22 cellular contexts compared by ENCODE assay signal in the genomic region with DNA sequence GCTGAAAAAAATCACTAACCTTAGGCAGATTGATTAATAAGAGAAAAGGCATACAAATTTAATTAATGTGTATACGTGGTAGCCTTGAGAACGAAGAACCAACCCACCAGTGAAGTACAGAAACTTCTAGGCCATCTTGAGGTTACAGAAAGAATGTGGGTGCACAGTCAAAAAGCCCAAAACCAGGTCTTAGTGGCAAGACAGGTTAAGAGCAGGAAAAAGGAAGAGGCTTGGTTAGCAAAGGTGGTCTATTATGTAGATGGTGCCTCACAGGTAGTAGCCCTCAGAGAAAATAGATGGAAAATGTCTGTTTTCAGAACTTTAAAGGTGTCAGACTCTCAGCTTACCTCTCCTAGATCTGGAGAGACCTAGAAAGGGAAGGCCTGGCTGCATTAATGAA. TPM values are rescaled to one million over a fixed set of nuclear protein-coding genes. Genes with fewer than 3 reads are reported as not detected.
DNase-seq lines count a peak whose midpoint lies in the region; ATAC-seq, FAIRE-seq and TF ChIP-seq lines count a peak whose summit lies in the region.
"Had no signal": no experiment of that assay in that cellular context is flagged by ENCODE, and none has a peak within 500 bp of the region (broad histone marks: within the 10 kb centered on the region; RNA-seq: fewer than 3 reads in every experiment).

No MANE protein-coding gene starts in this region.

- H4K20me1 ChIP-seq in Loucy (ENCODE audit: insufficient read depth, low read length, poor library complexity, severe bottlenecking): no peaks in the 10 kb centered on the region
- H4K20me1 ChIP-seq in GM12878 (ENCODE audit: control insufficient read depth, insufficient read depth): no peaks in the 10 kb centered on the region
- H4K20me1 ChIP-seq: BLaER1 treated with 17β-estradiol and CSF1 and Interleukin-3, amounts not matched to agents 10 nM and 100 nM had no signal

- no peaks in the 10 kb centered on the region for H3K9me3 Mint-ChIP-seq in activated naive CD4-positive, alpha-beta T cell treated with anti-CD3 and anti-CD28 coated beads, Interleukin-2, amount 10 ng/mL, durations not matched to agents 7 days and 5 days

- no peak overlapping the region for H3K4me3 Mint-ChIP-seq in activated naive CD4-positive, alpha-beta T cell treated with anti-CD3 and anti-CD28 coated beads, Interleukin-2, amount 10 ng/mL, durations not matched to agents 7 days and 5 days

- no peak for TF ChIP-seq EP300 in GM12878 (IDR thresholded peaks at IDR 0.05; ENCODE audit: borderline replicate concordance in 1 of 2, control insufficient read depth in 1 of 2, low read depth in 2 of 2, low read length in 2 of 2)

- no peaks in the 10 kb centered on the region for H3F3A ChIP-seq in Loucy (ENCODE audit: low read depth)

- H3K27ac Mint-ChIP-seq in activated naive CD4-positive, alpha-beta T cell treated with anti-CD3 and anti-CD28 coated beads, Interleukin-2, amount 10 ng/mL, durations not matched to agents 7 days and 5 days: peak overlapping the region; percentile 58

- peak; percentile 27 for FAIRE-seq in GM12878 (lab: Jason Lieb, UNC)
- FAIRE-seq: GM12892, GM18507, RCC 7860 had no signal

- BruUV-seq in GM12878 (replicated peaks; lab: Mats Ljungman, UMichigan): no TSS peak

- no peak overlapping the region for H3K9ac ChIP-seq in Loucy (ENCODE audit: low read depth, low read length, poor library complexity, severe bottlenecking)
- H3K9ac ChIP-seq in GM12878 (ENCODE audit: control insufficient read depth, insufficient read depth, low read length): no peak overlapping the region
- H3K9ac ChIP-seq: BLaER1 treated with 17β-estradiol and CSF1 and Interleukin-3, amounts not matched to agents 10 nM and 100 nM had no signal

- H3K9me2 ChIP-seq in Loucy (replicated peaks; ENCODE audit: low read depth, low read length): no peaks in the 10 kb centered on the region

- TF ChIP-seq CTCF in Loucy (conservative IDR thresholded peaks at IDR 0.05; ENCODE audit: low read length) (no peak), GM12878 (IDR thresholded peaks at IDR 0.05 in 2 of 3, conservative IDR thresholded peaks at IDR 0.05 in 1 of 3; ENCODE audit: control insufficient read depth in 2 of 3, extremely low read depth in 1 of 3, insufficient read depth in 1 of 3, low read depth in 3 of 3, low read length in 3 of 3) (no peak)

- no peak for DNase-seq in activated naive CD4-positive, alpha-beta T cell treated with anti-CD3 and anti-CD28 coated beads, Interleukin-2, amount 10 ng/mL, durations not matched to agents 7 days and 5 days
- no peak for DNase-seq in activated naive CD4-positive, alpha-beta T cell treated with anti-CD3 and anti-CD28 coated beads, Interleukin-2, amount 50 U/mL, for 16 hours
- DNase-seq in GM12878 (ENCODE audit: low read depth, low spot score) (no peak), HuH-7.5 (ENCODE audit: low spot score) (no peak), superior temporal gyrus (ENCODE audit: extremely low spot score) (no peak)
- DNase-seq: DMS53, Karpas-422, NCI-H1092 treated with DMSO at 0.1 percent for 48 hours, NCI-H2081, NCI-H2171 treated with DMSO at 0.1 percent for 48 hours, NCI-H446, NCI-H526 treated with DMSO at 0.1 percent for 48 hours had no signal

- peaks cover 27% of the 10 kb centered on the region for H3K4me1 Mint-ChIP-seq in activated naive CD4-positive, alpha-beta T cell treated with anti-CD3 and anti-CD28 coated beads, Interleukin-2, amount 10 ng/mL, durations not matched to agents 7 days and 5 days

- H3K4me2 ChIP-seq in Loucy (ENCODE audit: low read depth, low read length, poor library complexity, severe bottlenecking) (peak overlapping the region; percentile 25), GM12878 (ENCODE audit: control insufficient read depth, insufficient read depth) (no peak overlapping the region)
- H3K4me2 ChIP-seq: BLaER1 treated with 17β-estradiol and CSF1 and Interleukin-3, amounts not matched to agents 10 nM and 100 nM had no signal

- POLR2A ChIA-PET in GM12878 (lab: Charles Lee): no interaction called here

- H3K36me3 Mint-ChIP-seq in activated naive CD4-positive, alpha-beta T cell treated with anti-CD3 and anti-CD28 coated beads, Interleukin-2, amount 10 ng/mL, durations not matched to agents 7 days and 5 days: no peaks in the 10 kb centered on the region
- H3K36me3 Mint-ChIP-seq: CD8-positive, alpha-beta memory T cell had no signal

- CTCF ChIA-PET in activated naive CD4-positive, alpha-beta T cell treated with anti-CD3 and anti-CD28 coated beads, Interleukin-2, amount 10 ng/mL, durations not matched to agents 7 days and 5 days (lab: Charles Lee): no interaction called here
- CTCF ChIA-PET in GM12878 (lab: Yijun Ruan, JAX): no interaction called here

- H3K79me2 ChIP-seq in Loucy (ENCODE audit: insufficient read depth, low read length) (no peaks in the 10 kb centered on the region), GM12878 (ENCODE audit: control insufficient read depth, insufficient read depth, low read length) (no peaks in the 10 kb centered on the region)

- H2AFZ ChIP-seq in Loucy (ENCODE audit: low read length): no peak overlapping the region
- no peak overlapping the region for H2AFZ ChIP-seq in GM12878 (ENCODE audit: control insufficient read depth, low read depth, low read length)

- in situ Hi-C loops in GM12878 (cut with MboI): no loop called here

- H3K27me3 Mint-ChIP-seq in activated naive CD4-positive, alpha-beta T cell treated with anti-CD3 and anti-CD28 coated beads, Interleukin-2, amount 10 ng/mL, durations not matched to agents 7 days and 5 days: peaks cover 11% of the 10 kb centered on the region

- H3K36me3 ChIP-seq in Loucy (ENCODE audit: insufficient read depth, low read length) (no peaks in the 10 kb centered on the region), GM12878 (ENCODE audit: control insufficient read depth in 2 of 2, insufficient read depth in 2 of 2, low read length in 1 of 2) (no peaks in the 10 kb centered on the region)
- H3K36me3 ChIP-seq: BLaER1 treated with 17β-estradiol and CSF1 and Interleukin-3, amounts not matched to agents 10 nM and 100 nM had no signal

- H3K27ac ChIP-seq in GM12878 (ENCODE audit: control insufficient read depth, insufficient read depth): no peak overlapping the region
- H3K27ac ChIP-seq: BLaER1 treated with 17β-estradiol and CSF1 and Interleukin-3, amounts not matched to agents 10 nM and 100 nM had no signal

- H3K27me3 ChIP-seq in Loucy (ENCODE audit: insufficient read depth, low read length, poor library complexity, severe bottlenecking) (peaks cover 5% of the 10 kb centered on the region), GM12878 (replicated peaks in 1 of 2; ENCODE audit: control insufficient read depth in 2 of 2, insufficient read depth in 2 of 2, low read length in 1 of 2) (peaks cover 3 to 5% of the 10 kb centered on the region in 2 experiments; a peak in 3 of 4 replicates)
- H3K27me3 ChIP-seq: BLaER1 treated with 17β-estradiol and CSF1 and Interleukin-3, amounts not matched to agents 10 nM and 100 nM had no signal

- H3K4me3 ChIP-seq in Loucy (ENCODE audit: low read length, poor library complexity, severe bottlenecking): no peak overlapping the region
- H3K4me3 ChIP-seq in GM12878: no peak overlapping the region
- H3K4me3 ChIP-seq: BLaER1 treated with 17β-estradiol and CSF1 and Interleukin-3, amounts not matched to agents 10 nM and 100 nM had no signal

- peaks cover 19% of the 10 kb centered on the region for H3K4me1 ChIP-seq in Loucy (ENCODE audit: insufficient read depth, low read length, poor library complexity, severe bottlenecking)
- H3K4me1 ChIP-seq in GM12878 (ENCODE audit: control insufficient read depth, insufficient read depth, low read length): no peaks in the 10 kb centered on the region

- H3K9me3 ChIP-seq in Loucy (ENCODE audit: insufficient read depth, low read depth, low read length): no peaks in the 10 kb centered on the region
- no peaks in the 10 kb centered on the region for H3K9me3 ChIP-seq in GM12878 (replicated peaks; ENCODE audit: control insufficient read depth, insufficient read depth, low read length)

- SMC1A ChIA-PET in GM12878 (lab: Charles Lee; ENCODE audit: uncharacterized antibody, unreplicated experiment): no interaction called here

- 70% methylated on average over 2 of the region's 2 CpGs for WGBS in GM12878 (ENCODE audit: insufficient coverage, insufficient replicate concordance, low lambda C conversion rate, missing lambda C conversion rate)

- no peak for TF ChIP-seq POLR2A in GM12878 (IDR thresholded peaks at IDR 0.05; ENCODE audit: low read depth, low read length)

- no peak for TF ChIP-seq RAD21 in GM12878 (IDR thresholded peaks at IDR 0.05; ENCODE audit: insufficient read depth, low read depth, low read length)

- intact Hi-C loops in GM12878 (cut with micrococcal nuclease; ENCODE audit: unreplicated experiment): no loop called here

- RAD21 ChIA-PET in GM12878 (lab: Charles Lee; ENCODE audit: unreplicated experiment): no interaction called here

- ATAC-seq in GM12878: no peak
- ATAC-seq in HG02981 (IDR thresholded peaks at IDR 0.05; ENCODE audit: unreplicated experiment): no peak
- ATAC-seq: Right ventricle myocardium inferior had no signal

TF ChIP-seq in GM12878, 131 proteins besides CTCF, POLR2A, EP300 and RAD21 (continues in another document):
- TF ChIP-seq POLR2AphosphoS2 (IDR thresholded peaks at IDR 0.05; ENCODE audit: low read depth, low read length): no peak
- TF ChIP-seq EGR1 (IDR thresholded peaks at IDR 0.05; ENCODE audit: borderline replicate concordance in 1 of 2, low read depth in 2 of 2, low read length in 2 of 2): no peak
- no peak for TF ChIP-seq ASH2L (IDR thresholded peaks at IDR 0.05; ENCODE audit: borderline replicate concordance, low read depth)
- no peak for TF ChIP-seq ZNF384 (IDR thresholded peaks at IDR 0.05; ENCODE audit: borderline replicate concordance, low read depth, low read length)
- no peak for TF ChIP-seq SIN3A (IDR thresholded peaks at IDR 0.05; ENCODE audit: low read depth, low read length)
- no peak for TF ChIP-seq CHD1 (IDR thresholded peaks at IDR 0.05; ENCODE audit: low read depth, low read length)
- no peak for TF ChIP-seq CHD4 (IDR thresholded peaks at IDR 0.05)

RNA-seq across cellular contexts. Expression of a gene that starts 22.0 kb away (rescaled TPM):
- not detected in 2 replicates for total RNA-seq in GM12878 (2013; cell fraction: nucleolus; rRNA removed)
- total RNA-seq in GM12878 (2014; rRNA removed): not detected in 2 replicates
- total RNA-seq in GM12878 (2014; rRNA removed; fragmentation: Illumina TruSeq; extraction: Trizol): not detected in 2 replicates
- total RNA-seq in GM12878 (2021): not detected in 2 replicates
- polyA plus RNA-seq in GM12878 (2011; ENCODE audit: low read depth): not detected
- not detected in 2 replicates for polyA plus RNA-seq in GM12878 (2011; rRNA removed)
- not detected in 2 replicates for polyA plus RNA-seq in GM12878 (2011; cell fraction: cytosol; rRNA removed)
- not detected in 2 replicates for polyA plus RNA-seq in GM12878 (2011; cell fraction: nucleus; rRNA removed)
- not detected in 2 replicates for polyA plus RNA-seq in GM12878 (2012)
- polyA plus RNA-seq in GM12878 (2014; fragmentation: Illumina TruSeq; extraction: Trizol): not detected in 2 replicates
- not detected for polyA plus RNA-seq in GM12878 (2014; fragmentation: Nextera tagmentation; extraction: Ambion mirVana)
- not detected in 2 replicates for polyA plus RNA-seq in GM12878 (2014; rRNA removed)
- not detected for polyA plus RNA-seq in GM12878 (2016; fragmentation: Nextera tagmentation; extraction: Ambion mirVana)
- polyA minus RNA-seq in GM12878 (2011; rRNA and poly(A)+ RNA removed): not detected in 2 replicates
- polyA minus RNA-seq in GM12878 (2011; cell fraction: cytosol; rRNA and poly(A)+ RNA removed): not detected in 2 replicates
- not detected in 2 replicates for polyA minus RNA-seq in GM12878 (2011; cell fraction: nucleus; rRNA and poly(A)+ RNA removed)
- total RNA-seq: CD8-positive, alpha-beta memory T cell; H4; Right ventricle myocardium inferior; SK-MEL-5 had no signal
- polyA plus RNA-seq: CD8-positive, alpha-beta memory T cell had no signal
